Comparison of ENCODE assay signal across 23 cellular contexts in the genomic region with DNA sequence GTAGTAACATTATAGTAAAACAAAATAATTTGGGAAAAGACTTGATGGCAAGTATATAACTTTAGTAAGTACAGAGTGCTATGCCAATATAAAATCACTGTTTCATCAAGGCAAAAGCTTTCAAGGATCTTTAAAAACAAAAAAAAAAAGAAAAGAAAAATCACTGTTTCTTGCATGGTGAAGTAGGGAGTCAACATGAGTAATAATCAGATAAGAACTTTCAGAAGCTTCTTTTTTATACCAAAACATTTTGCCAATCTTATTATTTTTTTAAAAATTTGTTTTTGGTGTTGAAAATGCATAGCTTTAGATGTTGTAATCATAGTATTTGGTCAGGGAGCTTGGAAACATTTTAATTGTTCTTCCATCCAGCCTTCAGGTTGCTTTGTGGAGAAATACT. TPM values are rescaled to one million over a fixed set of nuclear protein-coding genes. Genes with fewer than 3 reads are reported as not detected.
DNase-seq lines count a peak whose midpoint lies in the region; ATAC-seq, FAIRE-seq and TF ChIP-seq lines count a peak whose summit lies in the region.
"Had no signal": no experiment of that assay in that cellular context is flagged by ENCODE, and none has a peak within 500 bp of the region (broad histone marks: within the 10 kb centered on the region; RNA-seq: fewer than 3 reads in every experiment).

No MANE protein-coding gene starts in this region.

- H3K27ac ChIP-seq in BLaER1 treated with 17β-estradiol and CSF1 and Interleukin-3, amounts not matched to agents 10 nM and 100 nM: no peak overlapping the region
- H3K27ac ChIP-seq in esophagus muscularis mucosa (replicated peaks in 1 of 4) (peak overlapping the region; percentile 23 to 72 (median 62)), gastrocnemius medialis (peak overlapping the region in 3 of 4 donors; percentile 4 to 42 (median 19)), caudate nucleus (ENCODE audit: low read depth, low read length) (no peak overlapping the region)
- H3K27ac ChIP-seq in CD8-positive, alpha-beta T cell (ENCODE audit: low read depth, low read length): no peak overlapping the region
- H3K27ac ChIP-seq: C4-2B, prostate gland had no signal

- DNase-seq in esophagus muscularis mucosa (ENCODE audit: extremely low spot score): no peak
- DNase-seq in gastrocnemius medialis: no peak
- DNase-seq in NCI-H226: no peak
- DNase-seq in caudate nucleus (lab: John Stamatoyannopoulos, UW): no peak
- DNase-seq in CD8-positive, alpha-beta T cell: no peak
- DNase-seq: ACHN; activated CD4-positive, CD25-positive, alpha-beta regulatory T cell treated with anti-CD3 and anti-CD28 coated beads, Interleukin-2, amount 50 U/mL, for 72 hours; activated CD8-positive, alpha-beta T cell treated with anti-CD3 and anti-CD28 coated beads for 36 hours; activated naive CD8-positive, alpha-beta T cell treated with anti-CD3 and anti-CD28 coated beads for 36 hours; cortex of kidney; heart left ventricle; left cardiac atrium; NCI-H1092 treated with DMSO at 0.1 percent for 48 hours; NCI-H2029; NCI-H446 had no signal

- intact Hi-C loops in esophagus muscularis mucosa (cut with DNase I) (loop anchor here (5.0 kb wide), 1 partner anchor 34 kb away; no protein-coding TSS in a partner anchor), gastrocnemius medialis (cut with DNase I; ENCODE audit: low total_unique reads) (no loop called here)
- intact Hi-C loops in CD8-positive, alpha-beta T cell (cut with DNase I, micrococcal nuclease): no loop called here

- no peaks in the 10 kb centered on the region for H3K27me3 Mint-ChIP-seq in CD8-positive, alpha-beta T cell (ENCODE audit: low read depth)
- H3K27me3 Mint-ChIP-seq: activated CD8-positive, alpha-beta T cell treated with anti-CD3 and anti-CD28 coated beads for 36 hours; activated naive CD8-positive, alpha-beta T cell treated with anti-CD3 and anti-CD28 coated beads for 36 hours had no signal

- no peaks in the 10 kb centered on the region for H3K9me3 Mint-ChIP-seq in CD8-positive, alpha-beta T cell
- H3K9me3 Mint-ChIP-seq: activated CD8-positive, alpha-beta T cell treated with anti-CD3 and anti-CD28 coated beads for 36 hours; activated naive CD8-positive, alpha-beta T cell treated with anti-CD3 and anti-CD28 coated beads for 36 hours; memory B cell had no signal

- H3K27ac Mint-ChIP-seq in CD8-positive, alpha-beta T cell: no peak overlapping the region
- H3K27ac Mint-ChIP-seq: activated CD8-positive, alpha-beta T cell treated with anti-CD3 and anti-CD28 coated beads for 36 hours; activated naive CD8-positive, alpha-beta T cell treated with anti-CD3 and anti-CD28 coated beads for 36 hours; memory B cell had no signal

- peak overlapping the region in 9 of 11 experiments; percentile 4 to 74 (median 60); a peak in 14 of 22 replicates for H3K4me2 ChIP-seq in BLaER1 treated with 17β-estradiol and CSF1 and Interleukin-3, amounts not matched to agents 10 nM and 100 nM

- no peak overlapping the region for H3K9ac ChIP-seq in BLaER1 treated with 17β-estradiol and CSF1 and Interleukin-3, amounts not matched to agents 10 nM and 100 nM

- H4K20me1 ChIP-seq in BLaER1 treated with 17β-estradiol and CSF1 and Interleukin-3, amounts not matched to agents 10 nM and 100 nM: peaks cover 0 to 33% (median 0%) of the 10 kb centered on the region in 11 experiments; a peak in 2 of 22 replicates

- peaks cover 0 to 44% (median 7%) of the 10 kb centered on the region in 11 experiments; a peak in 10 of 22 replicates for H3K36me3 ChIP-seq in BLaER1 treated with 17β-estradiol and CSF1 and Interleukin-3, amounts not matched to agents 10 nM and 100 nM
- H3K36me3 ChIP-seq in esophagus muscularis mucosa (peaks cover 0 to 7% (median 3%) of the 10 kb centered on the region in 4 donors), gastrocnemius medialis (no peaks in the 10 kb centered on the region)
- no peaks in the 10 kb centered on the region for H3K36me3 ChIP-seq in CD8-positive, alpha-beta T cell (ENCODE audit: insufficient read depth, low read length)
- H3K36me3 ChIP-seq: prostate gland had no signal

- TF ChIP-seq CTCF in esophagus muscularis mucosa (IDR thresholded peaks at IDR 0.05) (no peak), gastrocnemius medialis (IDR thresholded peaks at IDR 0.05 in 4 of 5, conservative IDR thresholded peaks at IDR 0.05 in 1 of 5) (no peak)
- TF ChIP-seq CTCF in CD8-positive, alpha-beta T cell (IDR thresholded peaks at IDR 0.05): no peak

- H3K4me3 ChIP-seq in BLaER1 treated with 17β-estradiol and CSF1 and Interleukin-3, amounts not matched to agents 10 nM and 100 nM: no peak overlapping the region
- H3K4me3 ChIP-seq in esophagus muscularis mucosa (no peak overlapping the region), gastrocnemius medialis (no peak overlapping the region)
- H3K4me3 ChIP-seq in CD8-positive, alpha-beta T cell (ENCODE audit: low read depth, low read length): no peak overlapping the region
- H3K4me3 ChIP-seq: heart left ventricle, prostate gland had no signal

- H3K27me3 ChIP-seq in BLaER1 treated with 17β-estradiol and CSF1 and Interleukin-3, amounts not matched to agents 10 nM and 100 nM: no peaks in the 10 kb centered on the region
- H3K27me3 ChIP-seq in esophagus muscularis mucosa: no peaks in the 10 kb centered on the region
- no peaks in the 10 kb centered on the region for H3K27me3 ChIP-seq in gastrocnemius medialis
- no peaks in the 10 kb centered on the region for H3K27me3 ChIP-seq in CD8-positive, alpha-beta T cell (ENCODE audit: insufficient read depth, low read length)
- H3K27me3 ChIP-seq: heart left ventricle had no signal

- TF ChIP-seq POLR2A in esophagus muscularis mucosa (IDR thresholded peaks at IDR 0.05; ENCODE audit: low read depth): no peak
- no peak for TF ChIP-seq POLR2A in gastrocnemius medialis (IDR thresholded peaks at IDR 0.05)

- no peak overlapping the region for H3K4me3 Mint-ChIP-seq in CD8-positive, alpha-beta T cell
- H3K4me3 Mint-ChIP-seq: activated CD8-positive, alpha-beta T cell treated with anti-CD3 and anti-CD28 coated beads for 36 hours; activated naive CD8-positive, alpha-beta T cell treated with anti-CD3 and anti-CD28 coated beads for 36 hours; memory B cell had no signal

- CTCF ChIA-PET in CD8-positive, alpha-beta T cell (lab: Charles Lee): interaction anchor here (1.0 to 1.4 kb wide), 4 partner anchors 11 to 154 kb away, joined by 3 to 4 read pairs (median 3); no protein-coding TSS in a partner anchor

- no peak for TF ChIP-seq EP300 in esophagus muscularis mucosa (IDR thresholded peaks at IDR 0.05)

- no peaks in the 10 kb centered on the region for H3K36me3 Mint-ChIP-seq in CD8-positive, alpha-beta T cell
- H3K36me3 Mint-ChIP-seq: memory B cell had no signal

- in situ Hi-C loops in gastrocnemius medialis (cut with MboI; ENCODE audit: low sequenced_read_pairs in 4 of 4): no loop called here

- FAIRE-seq in TTC549 (lab: Jason Lieb, UNC): peak; percentile 80
- FAIRE-seq: GM19239 had no signal

- POLR2A ChIA-PET in CD8-positive, alpha-beta T cell (lab: Charles Lee): no interaction called here

- H3K9me3 ChIP-seq in BLaER1 treated with 17β-estradiol and CSF1 and Interleukin-3, amounts not matched to agents 10 nM and 100 nM (replicated peaks in 1 of 11): no peaks in the 10 kb centered on the region
- no peaks in the 10 kb centered on the region for H3K9me3 ChIP-seq in esophagus muscularis mucosa
- H3K9me3 ChIP-seq in gastrocnemius medialis: no peaks in the 10 kb centered on the region
- no peaks in the 10 kb centered on the region for H3K9me3 ChIP-seq in CD8-positive, alpha-beta T cell (ENCODE audit: low read length)
- H3K9me3 ChIP-seq: heart left ventricle, prostate gland had no signal

- no peak for ATAC-seq in gastrocnemius medialis
- no peak for ATAC-seq in CD8-positive, alpha-beta T cell
- ATAC-seq in GM21367 (IDR thresholded peaks at IDR 0.05; ENCODE audit: unreplicated experiment): no peak
- ATAC-seq: activated CD8-positive, alpha-beta T cell treated with anti-CD3 and anti-CD28 coated beads for 36 hours; HCT116 had no signal

- peaks cover 33 to 43% (median 37%) of the 10 kb centered on the region in 10 experiments for H3K4me1 ChIP-seq in BLaER1 treated with 17β-estradiol and CSF1 and Interleukin-3, amounts not matched to agents 10 nM and 100 nM
- H3K4me1 ChIP-seq in esophagus muscularis mucosa (peaks cover 41 to 54% (median 48%) of the 10 kb centered on the region in 4 donors), gastrocnemius medialis (peaks cover 30 to 42% of the 10 kb centered on the region in 2 donors)
- no peaks in the 10 kb centered on the region for H3K4me1 ChIP-seq in CD8-positive, alpha-beta T cell (ENCODE audit: insufficient read depth, low read length)
- H3K4me1 ChIP-seq: prostate gland had no signal

- no peaks in the 10 kb centered on the region for H3K4me1 Mint-ChIP-seq in CD8-positive, alpha-beta T cell (ENCODE audit: low read depth)

RNA-seq across cellular contexts. Expression of a gene that starts 37.2 kb away (rescaled TPM):
- total RNA-seq in esophagus muscularis mucosa (10 to 100 TPM; 34.6 to 44.0 (median 38.4) TPM), gastrocnemius medialis (10 to 100 TPM; 39.3 to 63.9 (median 54.2) TPM)
- 1 to 10 TPM; 1.7 to 2.2 TPM for total RNA-seq in CD8-positive, alpha-beta T cell

Comparison
In these comparisons a context has a peak if more than half of its experiments do, and no peak if none do; other contexts are left out.
1. H3K27ac ChIP-seq: peak in esophagus muscularis mucosa (4 of 4) and gastrocnemius medialis (3 of 4); none in BLaER1 treated with 17β-estradiol and CSF1 and Interleukin-3, amounts not matched to agents 10 nM and 100 nM (0 of 11), caudate nucleus (single experiment) and CD8-positive, alpha-beta T cell (single experiment).
2. RNA of a gene that starts 37.2 kb away (total RNA-seq): 39.3 to 63.9 TPM in gastrocnemius medialis and 34.6 to 44.0 TPM in esophagus muscularis mucosa; 1.7 to 2.2 TPM in CD8-positive, alpha-beta T cell; every median in the first group is over 10 times any median in the second.